8 cellular contexts compared by ENCODE assay signal in genomic region chr7:65307651-65308299, GRCh38.
DNase-seq lines count a peak whose midpoint lies in the region; ATAC-seq and TF ChIP-seq lines count a peak whose summit lies in the region.

No MANE protein-coding gene starts in this region.

- H3K36me3 Mint-ChIP-seq in CD4-positive, alpha-beta memory T cell, result no peaks in the 10 kb centered on the region
- H3K36me3 Mint-ChIP-seq in activated T-cell treated with anti-CD3 and anti-CD28 coated beads, Interleukin-2, amount 50 U/mL, for 24 hours (ENCODE audit: low read depth), result no peaks in the 10 kb centered on the region

- H3K9me3 Mint-ChIP-seq in CD4-positive, alpha-beta memory T cell, result no peaks in the 10 kb centered on the region
- no peaks in the 10 kb centered on the region for H3K9me3 Mint-ChIP-seq in activated T-cell treated with anti-CD3 and anti-CD28 coated beads, Interleukin-2, amount 50 U/mL, for 24 hours

- no peaks in the 10 kb centered on the region for H3K36me3 ChIP-seq in CD4-positive, alpha-beta memory T cell (ENCODE audit: insufficient read depth, low read length)
- H3K36me3 ChIP-seq in NT2/D1 (ENCODE audit: insufficient read depth, insufficient read length, low read length) (peaks cover 13% of the 10 kb centered on the region), uterus (no peaks in the 10 kb centered on the region)

- H3K27ac Mint-ChIP-seq in CD4-positive, alpha-beta memory T cell, result no peak overlapping the region
- no peak overlapping the region for H3K27ac Mint-ChIP-seq in activated T-cell treated with anti-CD3 and anti-CD28 coated beads, Interleukin-2, amount 50 U/mL, for 24 hours

- intact Hi-C loops in CD4-positive, alpha-beta memory T cell (cut with micrococcal nuclease), result loop anchor here (1.0 to 5.0 kb wide), 3 partner anchors 356 to 670 kb away; no protein-coding TSS in a partner anchor
- intact Hi-C loops in uterus (cut with DNase I; ENCODE audit: low total_unique reads), result no loop called here

- H3K9me3 ChIP-seq in CD4-positive, alpha-beta memory T cell (ENCODE audit: control insufficient read depth in 1 of 2, low read length in 2 of 2), result no peaks in the 10 kb centered on the region
- H3K9me3 ChIP-seq in NT2/D1 (ENCODE audit: insufficient read depth, low read length) (no peaks in the 10 kb centered on the region), uterus (no peaks in the 10 kb centered on the region)

- TF ChIP-seq CTCF in HL-60 (IDR thresholded peaks at IDR 0.05; ENCODE audit: insufficient read depth, low read length), result peak; percentile 65
- peak; percentile 83 for TF ChIP-seq CTCF in fibroblast of the aortic adventitia (IDR thresholded peaks at IDR 0.05; ENCODE audit: insufficient read depth, low read length)
- peak; percentile 40 to 79 (median 63) for TF ChIP-seq CTCF in uterus (IDR thresholded peaks at IDR 0.05)

- no peak overlapping the region for H3K4me3 ChIP-seq in CD4-positive, alpha-beta memory T cell (ENCODE audit: low read length in 2 of 2)
- no peak overlapping the region for H3K4me3 ChIP-seq in HL-60 (replicated peaks; ENCODE audit: insufficient read depth, low read length)
- no peak overlapping the region for H3K4me3 ChIP-seq in NT2/D1 (ENCODE audit: insufficient read length, low read depth)
- no peak overlapping the region for H3K4me3 ChIP-seq in fibroblast of the aortic adventitia (ENCODE audit: low read depth, low read length)
- H3K4me3 ChIP-seq in uterus, result no peak overlapping the region

- POLR2A ChIA-PET in CD4-positive, alpha-beta memory T cell (lab: Charles Lee; ENCODE audit: partially characterized antibody), result interaction anchor here (1.1 to 1.2 kb wide), 2 partner anchors 66 to 75 kb away, joined by 3 to 5 read pairs; partner anchors contain the start of gene ZNF92

- CTCF ChIA-PET in CD4-positive, alpha-beta memory T cell (lab: Charles Lee; ENCODE audit: partially characterized antibody), result interaction anchor here (0.5 to 4.7 kb wide), 28 partner anchors 8 to 384 kb away, joined by 3 to 104 read pairs (median 4); partner anchors contain the start of gene ZNF92

- no peak overlapping the region for H3K4me3 Mint-ChIP-seq in CD4-positive, alpha-beta memory T cell
- no peak overlapping the region for H3K4me3 Mint-ChIP-seq in activated T-cell treated with anti-CD3 and anti-CD28 coated beads, Interleukin-2, amount 50 U/mL, for 24 hours

- no peak for TF ChIP-seq POLR2A in uterus (IDR thresholded peaks at IDR 0.05)

- peaks cover 0 to 3% (median 1%) of the 10 kb centered on the region in 4 donors for H3K4me1 Mint-ChIP-seq in CD4-positive, alpha-beta memory T cell
- H3K4me1 Mint-ChIP-seq in activated T-cell treated with anti-CD3 and anti-CD28 coated beads, Interleukin-2, amount 50 U/mL, for 24 hours (ENCODE audit: low read depth), result peaks cover 2% of the 10 kb centered on the region

- H3K27me3 Mint-ChIP-seq in CD4-positive, alpha-beta memory T cell, result peaks cover 3 to 5% of the 10 kb centered on the region in 2 donors
- H3K27me3 Mint-ChIP-seq in activated T-cell treated with anti-CD3 and anti-CD28 coated beads, Interleukin-2, amount 50 U/mL, for 24 hours, result peaks cover 12% of the 10 kb centered on the region

- H3K27ac ChIP-seq in CD4-positive, alpha-beta memory T cell (ENCODE audit: low read depth, low read length), result no peak overlapping the region
- no peak overlapping the region for H3K27ac ChIP-seq in HL-60 (replicated peaks)
- no peak overlapping the region for H3K27ac ChIP-seq in uterus

- no peaks in the 10 kb centered on the region for H3K27me3 ChIP-seq in CD4-positive, alpha-beta memory T cell (ENCODE audit: insufficient read depth, low read length)
- peaks cover 2% of the 10 kb centered on the region for H3K27me3 ChIP-seq in HL-60 (ENCODE audit: insufficient read depth, poor library complexity, severe bottlenecking)
- no peaks in the 10 kb centered on the region for H3K27me3 ChIP-seq in NT2/D1 (ENCODE audit: insufficient read depth, insufficient read length)
- no peaks in the 10 kb centered on the region for H3K27me3 ChIP-seq in uterus

- H3K4me1 ChIP-seq in CD4-positive, alpha-beta memory T cell (ENCODE audit: insufficient read depth, low read length), result no peaks in the 10 kb centered on the region
- H3K4me1 ChIP-seq in NT2/D1 (ENCODE audit: insufficient read depth, insufficient read length) (no peaks in the 10 kb centered on the region), uterus (no peaks in the 10 kb centered on the region)

- ATAC-seq in GM18909 (IDR thresholded peaks at IDR 0.05; ENCODE audit: poor library complexity, unreplicated experiment), result peak; percentile 72

- peak; percentile 39 to 47 (median 42) for DNase-seq in CD4-positive, alpha-beta memory T cell
- DNase-seq in HL-60 (ENCODE audit: low read depth in 1 of 2, low spot score in 1 of 2) (peak; percentile 11 to 46), NT2/D1 (ENCODE audit: low read depth, low spot score) (peak; percentile 82), fibroblast of the aortic adventitia (ENCODE audit: low read depth) (peak; percentile 74), nucleus accumbens (lab: John Stamatoyannopoulos, UW) (peak in 42 of 56 donors; percentile 1 to 66 (median 18)), uterus (peak; percentile 18 to 20)
- peak; percentile 48 for DNase-seq in activated T-cell treated with anti-CD3 and anti-CD28 coated beads, Interleukin-2, amount 50 U/mL, for 24 hours

- H3K9ac ChIP-seq in NT2/D1 (ENCODE audit: insufficient read length, low read depth), result no peak overlapping the region

Comparison
In these comparisons a context has a peak if more than half of its experiments do, and no peak if none do; other contexts are left out.
1. DNase-seq: peak in every context shown above with its lines; median percentile 82 in NT2/D1; 74 in fibroblast of the aortic adventitia; 48 in activated T-cell treated with anti-CD3 and anti-CD28 coated beads, Interleukin-2, amount 50 U/mL, for 24 hours; 42 in CD4-positive, alpha-beta memory T cell; 28 in HL-60; 19 in uterus; 18 in nucleus accumbens.